18 cellular contexts compared by ENCODE assay signal in genomic region chr3:182323126-182323727, GRCh38.
"Had no signal": no experiment of that assay in that cellular context is flagged by ENCODE, and none has a peak within 500 bp of the region (broad histone marks: within the 10 kb centered on the region; RNA-seq: fewer than 3 reads in every experiment).

No MANE protein-coding gene starts in this region.

- H3K4me3 ChIP-seq: colonic mucosa, left lung, ovary, sigmoid colon, stomach, testis, upper lobe of right lung had no signal

- H3K27me3 ChIP-seq: colonic mucosa, left lung, ovary, sigmoid colon, stomach, testis, upper lobe of right lung had no signal

- H3K9me3 ChIP-seq: colonic mucosa, ovary, sigmoid colon, testis, upper lobe of right lung had no signal

- DNase-seq: activated CD4-positive, alpha-beta T cell treated with anti-CD3 and anti-CD28 coated beads, Interleukin-2, amount 10 ng/mL, durations not matched to agents 24 days and 14 days; activated CD4-positive, CD25-positive, alpha-beta regulatory T cell; activated CD8-positive, alpha-beta memory T cell treated with anti-CD3 and anti-CD28 coated beads, Interleukin-2, amount 50 U/mL, for 4 hours; activated CD8-positive, alpha-beta T cell treated with anti-CD3 and anti-CD28 coated beads, Interleukin-2, amount 10 ng/mL, durations not matched to agents 7 days and 5 days; activated gamma-delta T cell; activated T-cell treated with anti-CD3 and anti-CD28 coated beads, Interleukin-2, amount 50 U/mL, for 72 hours; caudate nucleus; colonic mucosa; left lung; ovary; sigmoid colon; stimulated activated CD4-positive, alpha-beta T cell treated with anti-CD3 and anti-CD28 coated beads, Interleukin-1b, Interleukin-23, amount 100 ng/mL, for 48 hours; stomach; testis; upper lobe of right lung had no signal

- H3K27ac ChIP-seq: colonic mucosa, left lung, ovary, sigmoid colon, stomach, testis, upper lobe of right lung had no signal

- H3K36me3 ChIP-seq: colonic mucosa, left lung, ovary, sigmoid colon, stomach, upper lobe of right lung had no signal

- FAIRE-seq: TTC549 had no signal

- H3K4me1 ChIP-seq: colonic mucosa, left lung, sigmoid colon, stomach, testis, upper lobe of right lung had no signal

- ATAC-seq: activated CD8-positive, alpha-beta T cell treated with anti-CD3 and anti-CD28 coated beads, Interleukin-2, amount 10 ng/mL, durations not matched to agents 7 days and 5 days; activated naive CD4-positive, alpha-beta T cell treated with anti-CD3 and anti-CD28 coated beads, Interleukin-2, amount 50 U/mL, for 72 hours; activated T-cell treated with anti-CD3 and anti-CD28 coated beads, Interleukin-2, amount 50 U/mL, for 72 hours; esophagus mucosa; left lung; upper lobe of right lung had no signal
